In the genomic region with DNA sequence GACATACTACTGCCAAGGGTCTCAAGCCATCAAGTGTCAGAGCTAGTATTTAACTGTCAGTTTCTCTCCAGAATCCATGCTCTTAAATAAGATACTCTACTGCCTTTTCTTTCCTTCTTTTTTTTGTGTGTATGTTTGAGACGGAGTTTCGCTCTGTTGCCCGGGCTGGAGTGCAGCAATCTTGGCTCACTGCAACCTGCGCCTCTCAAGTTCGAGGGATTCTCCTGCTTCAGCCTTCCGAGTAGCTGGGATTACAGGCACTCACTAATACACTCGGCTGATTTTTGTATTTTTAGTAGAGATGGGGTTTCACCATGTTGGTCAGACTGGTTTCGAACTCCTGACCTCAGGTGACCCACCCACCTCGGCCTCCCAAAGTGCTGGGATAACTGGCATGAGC, we compare ENCODE assay signal across 8 cellular contexts. TPM values are rescaled to one million over a fixed set of nuclear protein-coding genes. Genes with fewer than 3 reads are reported as not detected.
DNase-seq lines count a peak whose midpoint lies in the region; ATAC-seq and TF ChIP-seq lines count a peak whose summit lies in the region.
"Not testable (repeated sequence)": the region's sequence is repeated elsewhere in the genome, so short reads cannot be mapped to it uniquely, and the experiment has no call there.

No MANE protein-coding gene starts in this region.

- H3K4me3 ChIP-seq in neutrophil (ENCODE audit: low read depth in 1 of 2, low read length in 1 of 2); urinary bladder (ENCODE audit: low read depth, low read length): not testable (repeated sequence)

- not testable (repeated sequence) for H3K9me3 Mint-ChIP-seq in CD4-positive, alpha-beta T cell; activated naive CD4-positive, alpha-beta T cell treated with anti-CD3 and anti-CD28 coated beads for 36 hours; immature natural killer cell; stimulated activated memory B cell treated with anti-CD40 and anti-IgM and Interleukin-4, amounts not matched to agents 10 μg/mL and 1 μg/mL and 100 μg/mL, for 72 hours

- not testable (repeated sequence) for H3K36me3 ChIP-seq in neutrophil; urinary bladder (ENCODE audit: insufficient read depth)

- DNase-seq in CD4-positive, alpha-beta T cell; RWPE1 (ENCODE audit: low spot score); activated naive CD4-positive, alpha-beta T cell treated with anti-CD3 and anti-CD28 coated beads for 36 hours; epithelial cell of prostate (ENCODE audit: low read depth, low spot score); immature natural killer cell: not testable (repeated sequence)

- TF ChIP-seq CTCF in CD4-positive, alpha-beta T cell (IDR thresholded peaks at IDR 0.05); RWPE1 (conservative IDR thresholded peaks at IDR 0.05; ENCODE audit: low read depth); neutrophil (IDR thresholded peaks at IDR 0.05): not testable (repeated sequence)

- not testable (repeated sequence) for H3K9me3 ChIP-seq in CD4-positive, alpha-beta T cell (ENCODE audit: control insufficient read depth, low read length); neutrophil

- not testable (repeated sequence) for H3K4me3 Mint-ChIP-seq in CD4-positive, alpha-beta T cell; activated naive CD4-positive, alpha-beta T cell treated with anti-CD3 and anti-CD28 coated beads for 36 hours; stimulated activated memory B cell treated with anti-CD40 and anti-IgM and Interleukin-4, amounts not matched to agents 10 μg/mL and 1 μg/mL and 100 μg/mL, for 72 hours
- peak overlapping the region in 3 of 5 donors; percentile 21 to 53 (median 22) for H3K4me3 Mint-ChIP-seq in immature natural killer cell

- peaks cover 49% of the 10 kb centered on the region for H3K36me3 Mint-ChIP-seq in CD4-positive, alpha-beta T cell (ENCODE audit: low read depth)
- peaks cover 12% of the 10 kb centered on the region for H3K36me3 Mint-ChIP-seq in activated naive CD4-positive, alpha-beta T cell treated with anti-CD3 and anti-CD28 coated beads for 36 hours (ENCODE audit: low read depth)
- not testable (repeated sequence) for H3K36me3 Mint-ChIP-seq in immature natural killer cell; stimulated activated memory B cell treated with anti-CD40 and anti-IgM and Interleukin-4, amounts not matched to agents 10 μg/mL and 1 μg/mL and 100 μg/mL, for 72 hours

- H3K27me3 ChIP-seq in CD4-positive, alpha-beta T cell (ENCODE audit: control insufficient read depth, insufficient read depth, low read length); neutrophil: not testable (repeated sequence)

- POLR2A ChIA-PET in CD4-positive, alpha-beta T cell (lab: Charles Lee) = interaction anchor here (0.7 to 1.2 kb wide), 3 partner anchors 19 to 749 kb away, joined by 3 read pairs; a partner anchor contains a TSS
- POLR2A ChIA-PET in RWPE1 (lab: Yijun Ruan, JAX; ENCODE audit: low non-redundant PET) = not testable (repeated sequence)

- H3K27ac ChIP-seq in CD4-positive, alpha-beta T cell (ENCODE audit: low read depth, low read length) = not testable (repeated sequence)
- H3K27ac ChIP-seq in RWPE1 (peak overlapping the region; percentile 35; the same call in 1 of the 2 replicates), epithelial cell of prostate (peak overlapping the region; percentile 1), neutrophil (peak overlapping the region; percentile 76), urinary bladder (ENCODE audit: low read depth) (peak overlapping the region; percentile 10)

- 25% methylated on average over 9 of the region's 9 CpGs for WGBS in urinary bladder

- H3K4me1 Mint-ChIP-seq in CD4-positive, alpha-beta T cell (ENCODE audit: low read depth) = peaks cover 67% of the 10 kb centered on the region
- peaks cover 59% of the 10 kb centered on the region for H3K4me1 Mint-ChIP-seq in activated naive CD4-positive, alpha-beta T cell treated with anti-CD3 and anti-CD28 coated beads for 36 hours (ENCODE audit: low read depth)
- peaks cover 71 to 84% of the 10 kb centered on the region in 2 donors for H3K4me1 Mint-ChIP-seq in immature natural killer cell
- peaks cover 63% of the 10 kb centered on the region for H3K4me1 Mint-ChIP-seq in stimulated activated memory B cell treated with anti-CD40 and anti-IgM and Interleukin-4, amounts not matched to agents 10 μg/mL and 1 μg/mL and 100 μg/mL, for 72 hours

- CTCF ChIA-PET in CD4-positive, alpha-beta T cell (lab: Charles Lee) = interaction anchor here (1.1 kb wide), 1 partner anchor 65 kb away, joined by 3 read pairs; no protein-coding TSS in a partner anchor
- CTCF ChIA-PET in RWPE1 (lab: Yijun Ruan, JAX); activated naive CD4-positive, alpha-beta T cell treated with anti-CD3 and anti-CD28 coated beads for 36 hours (lab: Charles Lee): not testable (repeated sequence)

- peaks cover 61 to 68% of the 10 kb centered on the region in 2 experiments for H3K4me1 ChIP-seq in neutrophil (ENCODE audit: control insufficient read depth in 1 of 2, insufficient read depth in 1 of 2, low read depth in 1 of 2, low read length in 1 of 2)
- H3K4me1 ChIP-seq in urinary bladder (ENCODE audit: insufficient read depth) = not testable (repeated sequence)

- intact Hi-C loops in CD4-positive, alpha-beta T cell (cut with DNase I, micrococcal nuclease); activated naive CD4-positive, alpha-beta T cell treated with anti-CD3 and anti-CD28 coated beads for 36 hours (cut with micrococcal nuclease): not testable (repeated sequence)

- not testable (repeated sequence) for ATAC-seq in CD4-positive, alpha-beta T cell (ENCODE audit: poor library complexity); stimulated activated memory B cell treated with anti-CD40 and anti-IgM and Interleukin-4, amounts not matched to agents 10 μg/mL and 1 μg/mL and 100 μg/mL, for 72 hours

- H3K27ac Mint-ChIP-seq in CD4-positive, alpha-beta T cell = peak overlapping the region; percentile 74
- peak overlapping the region; percentile 71 for H3K27ac Mint-ChIP-seq in activated naive CD4-positive, alpha-beta T cell treated with anti-CD3 and anti-CD28 coated beads for 36 hours
- peak overlapping the region; percentile 3 to 85 (median 72) for H3K27ac Mint-ChIP-seq in immature natural killer cell
- H3K27ac Mint-ChIP-seq in stimulated activated memory B cell treated with anti-CD40 and anti-IgM and Interleukin-4, amounts not matched to agents 10 μg/mL and 1 μg/mL and 100 μg/mL, for 72 hours = peak overlapping the region; percentile 85

- H3K27me3 Mint-ChIP-seq in CD4-positive, alpha-beta T cell; activated naive CD4-positive, alpha-beta T cell treated with anti-CD3 and anti-CD28 coated beads for 36 hours (ENCODE audit: low read depth); immature natural killer cell (ENCODE audit: low read depth in 3 of 3); stimulated activated memory B cell treated with anti-CD40 and anti-IgM and Interleukin-4, amounts not matched to agents 10 μg/mL and 1 μg/mL and 100 μg/mL, for 72 hours: not testable (repeated sequence)

RNA-seq across cellular contexts. Expression of a gene that starts 6.2 kb away (rescaled TPM):
- 100 to 1,000 TPM; 256 to 271 TPM for total RNA-seq in CD4-positive, alpha-beta T cell
- total RNA-seq in activated naive CD4-positive, alpha-beta T cell treated with anti-CD3 and anti-CD28 coated beads for 36 hours = 100 to 1,000 TPM; 463 to 491 TPM
- 1,000 to 10,000 TPM in 1 of 3 donors, 100 to 1,000 TPM in 2; 863 to 1,056 (median 891) TPM for polyA plus RNA-seq in immature natural killer cell
- 308 TPM for total RNA-seq in urinary bladder
- 451 TPM for polyA plus RNA-seq in urinary bladder

RNA-seq across cellular contexts. Expression of a gene that starts 6.7 kb away (rescaled TPM):
- 10 to 100 TPM; 21.4 to 22.0 TPM for total RNA-seq in CD4-positive, alpha-beta T cell
- 1 to 10 TPM; 9.4 to 9.5 TPM for total RNA-seq in activated naive CD4-positive, alpha-beta T cell treated with anti-CD3 and anti-CD28 coated beads for 36 hours
- polyA plus RNA-seq in immature natural killer cell (10 to 100 TPM; 57.3 to 86.2 (median 62.6) TPM), urinary bladder (38.4 TPM)
- total RNA-seq in urinary bladder = 11.1 TPM

RNA-seq across cellular contexts. Expression of a gene that starts 16.7 kb away (rescaled TPM):
- total RNA-seq in CD4-positive, alpha-beta T cell = 10 to 100 TPM; 10.5 to 12.7 TPM
- 1 to 10 TPM; 2.5 to 2.7 TPM for total RNA-seq in activated naive CD4-positive, alpha-beta T cell treated with anti-CD3 and anti-CD28 coated beads for 36 hours
- polyA plus RNA-seq in immature natural killer cell (1 to 10 TPM; 2.9 to 8.2 (median 4.8) TPM), urinary bladder (9.7 TPM)
- 6.7 TPM for total RNA-seq in urinary bladder

RNA-seq across cellular contexts. Expression of a gene that starts 23.6 kb away (rescaled TPM):
- 10 to 100 TPM; 25.0 to 25.1 TPM for total RNA-seq in CD4-positive, alpha-beta T cell
- total RNA-seq in activated naive CD4-positive, alpha-beta T cell treated with anti-CD3 and anti-CD28 coated beads for 36 hours = 10 to 100 TPM in 1 of 2 experiments, 1 to 10 TPM in 1; 9.1 to 10.1 TPM
- polyA plus RNA-seq in immature natural killer cell (10 to 100 TPM in 1 of 3 donors, 1 to 10 TPM in 2; 3.2 to 11.9 (median 4.2) TPM), urinary bladder (13.7 TPM)
- 6.3 TPM for total RNA-seq in urinary bladder

RNA-seq across cellular contexts. Expression of a gene that starts 47.4 kb away (rescaled TPM):
- 10 to 100 TPM; 20.8 to 22.9 TPM for total RNA-seq in CD4-positive, alpha-beta T cell
- 100 to 1,000 TPM; 198 to 202 TPM for total RNA-seq in activated naive CD4-positive, alpha-beta T cell treated with anti-CD3 and anti-CD28 coated beads for 36 hours
- polyA plus RNA-seq in immature natural killer cell (100 to 1,000 TPM; 127 to 194 (median 131) TPM), urinary bladder (411 TPM)
- total RNA-seq in urinary bladder = 49.2 TPM
